ENCODE assay signal across 15 cellular contexts in genomic region chr11:113831314-113831713, GRCh38. TPM values are rescaled to one million over a fixed set of nuclear protein-coding genes. Genes with fewer than 3 reads are reported as not detected.
A peak's percentile ranks its signal among the peaks of the same experiment; 100 is the strongest.
DNase-seq lines count a peak whose midpoint lies in the region; ATAC-seq lines count a peak whose summit lies in the region.
"Had no signal": no experiment of that assay in that cellular context is flagged by ENCODE, and none has a peak within 500 bp of the region (broad histone marks: within the 10 kb centered on the region; RNA-seq: fewer than 3 reads in every experiment).

No MANE protein-coding gene starts in this region.

- H3K4me1 Mint-ChIP-seq in naive B cell = peaks cover 28 to 30% (median 29%) of the 10 kb centered on the region in 3 donors

- H3K27me3 Mint-ChIP-seq in naive B cell = no peaks in the 10 kb centered on the region

- in situ Hi-C loops in HAP-1 (cut with MboI; ENCODE audit: low sequenced_read_pairs) = no loop called here

- no peaks in the 10 kb centered on the region for H3K9me3 Mint-ChIP-seq in naive B cell

- H3K27ac Mint-ChIP-seq in naive B cell = peak overlapping the region; percentile 90 to 97 (median 93)

- DNase-seq in naive B cell (peak; percentile 24), HAP-1 (ENCODE audit: low spot score in 2 of 2) (no peak)
- DNase-seq in activated CD4-positive, alpha-beta T cell treated with anti-CD3 and anti-CD28 coated beads, Interleukin-2, amount 50 U/mL, for 1 hour = no peak
- DNase-seq: activated CD4-positive, alpha-beta T cell treated with anti-CD3 and anti-CD28 coated beads for 1 hour; DMS79 treated with DMSO at 0.1 percent for 48 hours; esophagus squamous epithelium; NCI-H1694; stimulated activated CD4-positive, alpha-beta T cell treated with anti-CD3 and anti-CD28 coated beads, Interleukin-4, amount 100 ng/mL, for 4 hours had no signal

- no peaks in the 10 kb centered on the region for H3K4me1 ChIP-seq in HAP-1
- H3K4me1 ChIP-seq: esophagus squamous epithelium had no signal

- H3K4me3 Mint-ChIP-seq in naive B cell = peak overlapping the region; percentile 18 to 79 (median 71)

- H3K36me3 Mint-ChIP-seq in naive B cell = peaks cover 15 to 21% of the 10 kb centered on the region in 2 donors

- ATAC-seq in GM18909 (IDR thresholded peaks at IDR 0.05; ENCODE audit: poor library complexity, unreplicated experiment) (peak; percentile 94), GM21528 (IDR thresholded peaks at IDR 0.05; ENCODE audit: low FRiP score, unreplicated experiment) (peak; percentile 85), HG03108 (IDR thresholded peaks at IDR 0.05; ENCODE audit: unreplicated experiment) (peak; percentile 97), naive B cell (ENCODE audit: low read depth in 2 of 2) (peak; percentile 97 to 98), esophagus mucosa (no peak)

- peaks cover 45% of the 10 kb centered on the region for H3K36me3 ChIP-seq in HAP-1 (replicated peaks)

- no peaks in the 10 kb centered on the region for H3K27me3 ChIP-seq in HAP-1 (ENCODE audit: low read depth)
- H3K27me3 ChIP-seq: esophagus squamous epithelium had no signal

- no peaks in the 10 kb centered on the region for H3K9me3 ChIP-seq in HAP-1
- H3K9me3 ChIP-seq: esophagus squamous epithelium had no signal

- no peak overlapping the region for H3K4me3 ChIP-seq in HAP-1
- H3K4me3 ChIP-seq: esophagus squamous epithelium had no signal

RNA-seq across cellular contexts. Expression of gene USP28, which starts 44.1 kb away (rescaled TPM):
- polyA plus RNA-seq in naive B cell (ENCODE audit: low read depth in 6 of 6) = 100 to 1,000 TPM in 4 of 6 donors, 10 to 100 TPM in 2; 64.6 to 132 (median 109) TPM
- total RNA-seq in esophagus mucosa = 15.3 TPM

RNA-seq across cellular contexts. Expression of gene CLDN25, which starts 51.7 kb away (rescaled TPM):
- not detected for polyA plus RNA-seq in naive B cell (ENCODE audit: low read depth in 6 of 6)
- total RNA-seq in esophagus mucosa = not detected
- total RNA-seq: esophagus squamous epithelium, osteoblast had no signal
- polyA plus RNA-seq: keratinocyte, thymus had no signal

RNA-seq across cellular contexts. Expression of gene ZW10, which starts 57.8 kb away (rescaled TPM):
- 10 to 100 TPM; 15.7 to 21.4 (median 17.1) TPM for polyA plus RNA-seq in naive B cell (ENCODE audit: low read depth in 6 of 6)
- 10.2 TPM for total RNA-seq in esophagus mucosa
